ENCODE assay signal across 7 cellular contexts in the genomic region with DNA sequence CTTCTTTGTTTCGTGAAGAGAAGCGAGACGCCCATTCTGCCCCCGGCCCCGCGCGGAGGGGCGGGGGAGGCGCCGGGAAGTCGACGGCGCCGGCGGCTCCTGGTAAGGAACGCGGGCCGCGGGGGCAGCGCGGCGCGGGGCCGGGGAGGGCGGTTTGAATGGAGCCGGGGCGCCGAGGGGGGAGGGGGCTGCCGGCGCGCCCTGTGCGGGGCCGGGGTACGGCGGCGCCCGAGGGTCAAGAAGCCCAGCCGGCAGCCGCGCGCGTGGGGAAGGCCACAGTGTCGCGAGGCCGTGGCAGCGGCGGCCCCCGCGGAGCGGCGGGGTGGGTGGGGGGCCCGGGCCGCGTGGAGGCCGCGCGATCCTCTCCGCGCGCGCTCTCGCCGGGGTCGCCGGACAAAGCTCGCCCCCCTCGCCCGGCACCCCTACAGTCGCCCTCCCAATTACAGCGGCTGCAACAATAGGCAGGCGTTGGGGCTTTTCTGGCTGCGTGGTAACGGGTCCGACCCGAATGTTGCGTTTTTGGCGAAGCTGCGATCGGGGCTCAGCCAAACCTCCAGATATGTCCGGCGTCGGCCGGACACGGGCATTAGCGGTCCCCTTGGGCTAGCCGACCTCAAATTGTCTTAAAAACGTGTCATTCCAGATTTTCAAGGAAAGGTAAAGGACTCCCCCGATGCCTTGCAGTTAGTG. TPM values are rescaled to one million over a fixed set of nuclear protein-coding genes. Genes with fewer than 3 reads are reported as not detected.
DNase-seq lines count a peak whose midpoint lies in the region; ATAC-seq and TF ChIP-seq lines count a peak whose summit lies in the region.

No MANE protein-coding gene starts in this region.

- peak; percentile 34 for ATAC-seq in GM21576 (IDR thresholded peaks at IDR 0.05; ENCODE audit: unreplicated experiment)

- H3K4me3 Mint-ChIP-seq in activated naive CD8-positive, alpha-beta T cell treated with anti-CD3 and anti-CD28 coated beads for 36 hours, result peak overlapping the region; percentile 90

- no peaks in the 10 kb centered on the region for H3K9me3 ChIP-seq in cardiac muscle cell (ENCODE audit: low read depth)
- no peaks in the 10 kb centered on the region for H3K9me3 ChIP-seq in parathyroid adenoma (ENCODE audit: control insufficient read depth, low read length)

- H3K27ac ChIP-seq in cardiac muscle cell (peak overlapping the region; percentile 99), parathyroid adenoma (peak overlapping the region; percentile 11)

- no peaks in the 10 kb centered on the region for H3K27me3 Mint-ChIP-seq in activated naive CD8-positive, alpha-beta T cell treated with anti-CD3 and anti-CD28 coated beads for 36 hours

- peaks cover 9% of the 10 kb centered on the region for H3K36me3 Mint-ChIP-seq in activated naive CD8-positive, alpha-beta T cell treated with anti-CD3 and anti-CD28 coated beads for 36 hours

- no peak for TF ChIP-seq CTCF in GM10248 (IDR thresholded peaks at IDR 0.05; ENCODE audit: control extremely low read depth, extremely low read depth, low read depth, missing control alignments)
- no peak for TF ChIP-seq CTCF in cardiac muscle cell (IDR thresholded peaks at IDR 0.05; ENCODE audit: low read depth, low read length)
- TF ChIP-seq CTCF in parathyroid adenoma (IDR thresholded peaks at IDR 0.05), result no peak

- H3K79me2 ChIP-seq in parathyroid adenoma, result peaks cover 41% of the 10 kb centered on the region

- H3K9ac ChIP-seq in parathyroid adenoma, result no peak overlapping the region

- POLR2A ChIA-PET in GM10248 (lab: Yijun Ruan, JAX), result no interaction called here

- H3K4me3 ChIP-seq in Jurkat, Clone E6-1 (ENCODE audit: low read length), result peak overlapping the region; percentile 68
- H3K4me3 ChIP-seq in cardiac muscle cell (peak overlapping the region; percentile 97), parathyroid adenoma (ENCODE audit: low read depth, low read length) (peak overlapping the region; percentile 85)

- H3K9me3 Mint-ChIP-seq in activated naive CD8-positive, alpha-beta T cell treated with anti-CD3 and anti-CD28 coated beads for 36 hours, result peaks cover 1% of the 10 kb centered on the region

- H2AFZ ChIP-seq in parathyroid adenoma, result peak overlapping the region; percentile 61

- peak overlapping the region; percentile 95 for H3K4me2 ChIP-seq in parathyroid adenoma (ENCODE audit: low read length)

- peak; percentile 29 for DNase-seq in GM10248 (ENCODE audit: extremely low spot score)
- no peak for DNase-seq in Jurkat, Clone E6-1 (ENCODE audit: low read depth, low spot score)
- DNase-seq in activated naive CD8-positive, alpha-beta T cell treated with anti-CD3 and anti-CD28 coated beads for 36 hours, result no peak
- peak; percentile 40 to 60 for DNase-seq in cardiac muscle cell (ENCODE audit: low read depth in 1 of 2, low spot score in 1 of 2)
- no peak for DNase-seq in SW 1271 (lab: John Stamatoyannopoulos, UW)

- no peaks in the 10 kb centered on the region for H3K27me3 ChIP-seq in cardiac muscle cell
- H3K27me3 ChIP-seq in parathyroid adenoma (ENCODE audit: control insufficient read depth, insufficient read depth, low read length), result no peaks in the 10 kb centered on the region

- H3K36me3 ChIP-seq in cardiac muscle cell (no peaks in the 10 kb centered on the region), parathyroid adenoma (ENCODE audit: control insufficient read depth, insufficient read depth, low read length) (no peaks in the 10 kb centered on the region)

- H3K4me1 ChIP-seq in cardiac muscle cell (ENCODE audit: low read depth) (no peaks in the 10 kb centered on the region), parathyroid adenoma (peaks cover 8% of the 10 kb centered on the region)

- H3K27ac Mint-ChIP-seq in activated naive CD8-positive, alpha-beta T cell treated with anti-CD3 and anti-CD28 coated beads for 36 hours, result peak overlapping the region; percentile 88

- CTCF ChIA-PET in GM10248 (lab: Yijun Ruan, JAX), result interaction anchor here (1.6 to 4.0 kb wide), 3 partner anchors 14 to 24 kb away, joined by 3 to 18 read pairs (median 6); no protein-coding TSS in a partner anchor

- peaks cover 44% of the 10 kb centered on the region for H3K4me1 Mint-ChIP-seq in activated naive CD8-positive, alpha-beta T cell treated with anti-CD3 and anti-CD28 coated beads for 36 hours

RNA-seq across cellular contexts. Expression of a gene that starts 0.4 kb away (rescaled TPM):
- polyA plus RNA-seq in Jurkat, Clone E6-1 (2012; ENCODE audit: insufficient read depth, insufficient read length), result 243 TPM
- 100 to 1,000 TPM; 108 to 109 TPM for total RNA-seq in activated naive CD8-positive, alpha-beta T cell treated with anti-CD3 and anti-CD28 coated beads for 36 hours
- total RNA-seq in cardiac muscle cell, result 135 and 212 TPM in 2 replicates
- 178 and 181 TPM in 2 replicates for polyA plus RNA-seq in cardiac muscle cell

RNA-seq across cellular contexts. Expression of a gene that starts 32.6 kb away (rescaled TPM):
- polyA plus RNA-seq in Jurkat, Clone E6-1 (2012; ENCODE audit: insufficient read depth, insufficient read length), result 26.0 TPM
- 10 to 100 TPM; 17.6 to 19.0 TPM for total RNA-seq in activated naive CD8-positive, alpha-beta T cell treated with anti-CD3 and anti-CD28 coated beads for 36 hours
- 52.2 and 54.5 TPM in 2 replicates for total RNA-seq in cardiac muscle cell
- polyA plus RNA-seq in cardiac muscle cell, result 31.3 and 41.7 TPM in 2 replicates

RNA-seq across cellular contexts. Expression of a gene that starts 32.8 kb away (rescaled TPM):
- 32.6 TPM for polyA plus RNA-seq in Jurkat, Clone E6-1 (2012; ENCODE audit: insufficient read depth, insufficient read length)
- 10 to 100 TPM; 22.3 to 24.0 TPM for total RNA-seq in activated naive CD8-positive, alpha-beta T cell treated with anti-CD3 and anti-CD28 coated beads for 36 hours
- total RNA-seq in cardiac muscle cell, result 67.2 and 69.9 TPM in 2 replicates
- polyA plus RNA-seq in cardiac muscle cell, result 32.9 and 38.9 TPM in 2 replicates

Comparison
In these comparisons a context has a peak if more than half of its experiments do, and no peak if none do; other contexts are left out.
1. DNase-seq: peak in GM10248 (single experiment) and cardiac muscle cell (2 of 2); none in Jurkat, Clone E6-1 (single experiment), activated naive CD8-positive, alpha-beta T cell treated with anti-CD3 and anti-CD28 coated beads for 36 hours (single experiment) and SW 1271 (0 of 2).
2. Peak in every context shown above with its lines, with median percentiles within 50 percentile points of each other: H3K4me3 ChIP-seq.